8 cellular contexts compared by ENCODE assay signal in genomic region chr11:64245401-64245796, GRCh38. TPM values are rescaled to one million over a fixed set of nuclear protein-coding genes. Genes with fewer than 3 reads are reported as not detected.
A peak's percentile ranks its signal among the peaks of the same experiment; 100 is the strongest.
DNase-seq lines count a peak whose midpoint lies in the region; ATAC-seq and TF ChIP-seq lines count a peak whose summit lies in the region.

No MANE protein-coding gene starts in this region.

- TF ChIP-seq CTCF in WERI-Rb-1 (IDR thresholded peaks at IDR 0.05; ENCODE audit: low read depth, low read length) (no peak), esophagus muscularis mucosa (IDR thresholded peaks at IDR 0.05) (no peak)

- ATAC-seq in GM18502 (IDR thresholded peaks at IDR 0.05; ENCODE audit: poor library complexity, unreplicated experiment) = no peak

- WGBS in esophagus muscularis mucosa = 8% methylated on average over 2 of the region's 6 CpGs

- H2AFZ ChIP-seq in neuron (ENCODE audit: low read depth, low read length) = no peak overlapping the region

- no peaks in the 10 kb centered on the region for H3K27me3 ChIP-seq in WERI-Rb-1 (ENCODE audit: insufficient read depth, low read depth, severe bottlenecking)
- no peaks in the 10 kb centered on the region for H3K27me3 ChIP-seq in esophagus muscularis mucosa
- H3K27me3 ChIP-seq in neuron (ENCODE audit: insufficient read depth, low read length) = no peaks in the 10 kb centered on the region

- H3K9me3 ChIP-seq in WERI-Rb-1 (ENCODE audit: severe bottlenecking) (no peaks in the 10 kb centered on the region), esophagus muscularis mucosa (no peaks in the 10 kb centered on the region), neuron (ENCODE audit: low read length) (no peaks in the 10 kb centered on the region)

- H3K4me1 ChIP-seq in esophagus muscularis mucosa (peaks cover 34 to 70% (median 55%) of the 10 kb centered on the region in 4 donors), neuron (ENCODE audit: insufficient read depth, low read length) (peaks cover 43% of the 10 kb centered on the region)

- H3K27ac ChIP-seq in WERI-Rb-1 = peak overlapping the region; percentile 89
- H3K27ac ChIP-seq in esophagus muscularis mucosa (replicated peaks in 1 of 4) = peak overlapping the region; percentile 85 to 88 (median 86)

- DNase-seq in SIG-M5 treated with dmso at 0.1 percent for 504 hours (lab: John Stamatoyannopoulos, UW; ENCODE audit: unreplicated experiment) (peak; percentile 41), SIG-M5 (lab: John Stamatoyannopoulos, UW) (no peak), WERI-Rb-1 (no peak), esophagus muscularis mucosa (ENCODE audit: extremely low spot score) (no peak), retina (no peak), T1000 (lab: John Stamatoyannopoulos, UW) (no peak)

- peaks cover 29% of the 10 kb centered on the region for H3K36me3 ChIP-seq in WERI-Rb-1
- H3K36me3 ChIP-seq in esophagus muscularis mucosa = peaks cover 7 to 17% (median 16%) of the 10 kb centered on the region in 4 donors
- H3K36me3 ChIP-seq in neuron (ENCODE audit: insufficient read depth, low read length) = peaks cover 15% of the 10 kb centered on the region

- no peak for TF ChIP-seq POLR2A in esophagus muscularis mucosa (IDR thresholded peaks at IDR 0.05; ENCODE audit: low read depth)

- H3K4me3 ChIP-seq in WERI-Rb-1 (ENCODE audit: low read depth, low read length) = peak overlapping the region; percentile 61
- peak overlapping the region; percentile 65 to 86 (median 72) for H3K4me3 ChIP-seq in esophagus muscularis mucosa
- H3K4me3 ChIP-seq in neuron (ENCODE audit: low read length) = peak overlapping the region; percentile 85

- intact Hi-C loops in esophagus muscularis mucosa (cut with DNase I) = no loop called here

- no peak for TF ChIP-seq EP300 in esophagus muscularis mucosa (IDR thresholded peaks at IDR 0.05)

RNA-seq across cellular contexts. Expression of gene PPP1R14B, which starts 1.3 kb away (rescaled TPM):
- 10 to 100 TPM; 50.4 to 92.9 (median 79.8) TPM for total RNA-seq in esophagus muscularis mucosa

RNA-seq across cellular contexts. Expression of gene FKBP2, which starts 4.5 kb away (rescaled TPM):
- 10 to 100 TPM; 49.0 to 87.8 (median 65.5) TPM for total RNA-seq in esophagus muscularis mucosa

RNA-seq across cellular contexts. Expression of gene PLCB3, which starts 5.9 kb away (rescaled TPM):
- 10 to 100 TPM; 18.9 to 36.5 (median 25.3) TPM for total RNA-seq in esophagus muscularis mucosa

RNA-seq across cellular contexts. Expression of gene VEGFB, which starts 11.0 kb away (rescaled TPM):
- 100 to 1,000 TPM in 2 of 4 donors, 10 to 100 TPM in 2; 92.3 to 144 (median 108) TPM for total RNA-seq in esophagus muscularis mucosa

RNA-seq across cellular contexts. Expression of gene DNAJC4, which starts 15.1 kb away (rescaled TPM):
- total RNA-seq in esophagus muscularis mucosa = 10 to 100 TPM; 19.4 to 40.4 (median 25.3) TPM
